In the genomic region with DNA sequence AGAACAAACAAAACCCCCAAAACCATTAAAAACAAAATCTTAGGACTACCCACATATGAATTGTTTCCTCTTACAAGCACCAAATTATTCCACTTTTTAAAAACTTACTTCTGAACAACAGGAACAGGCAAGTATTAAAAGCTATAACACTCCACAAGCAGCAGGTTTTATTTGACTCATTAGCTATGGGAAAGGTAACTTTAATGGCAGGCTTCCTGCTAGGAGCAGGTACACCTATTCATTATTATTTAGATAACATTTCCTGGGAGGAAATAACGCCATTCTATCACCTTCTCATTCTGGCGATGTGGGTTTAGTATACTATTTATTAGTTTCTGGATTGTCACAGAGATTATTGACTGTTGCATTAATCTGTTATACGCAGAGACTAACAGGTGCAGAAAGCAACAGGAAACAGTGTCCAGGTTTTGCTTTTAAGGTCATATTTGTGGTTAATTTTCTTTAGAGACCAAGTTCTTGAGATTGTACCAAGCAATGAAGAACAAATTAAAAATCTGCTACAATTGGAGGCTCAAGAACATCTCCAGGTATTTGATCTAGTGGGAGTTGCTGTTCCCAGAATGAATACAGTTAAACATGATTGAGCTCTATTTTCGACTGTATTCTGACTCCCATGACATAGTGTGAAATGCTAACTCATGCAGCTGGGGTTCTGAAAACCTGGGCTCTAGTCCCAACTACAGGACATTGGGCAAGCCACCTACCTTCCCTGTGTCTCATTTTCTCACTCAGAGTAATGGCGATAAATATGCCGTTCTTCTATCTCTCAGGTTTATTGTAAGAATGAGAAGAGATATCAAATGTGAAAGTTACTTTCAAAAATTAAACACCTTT, we compare ENCODE assay signal across 1 cellular context.
TF ChIP-seq lines count a peak whose summit lies in the region.

No MANE protein-coding gene starts in this region.

TF ChIP-seq in K562, 482 proteins besides CTCF, POLR2A, EP300 and RAD21:
- TF ChIP-seq NFE2 (IDR thresholded peaks at IDR 0.05; ENCODE audit: low read depth) (peak; percentile 71), ZNF551 (CRISPR knock-in tag; IDR thresholded peaks at IDR 0.05) (no peak)
- TF ChIP-seq, protein P1, sequence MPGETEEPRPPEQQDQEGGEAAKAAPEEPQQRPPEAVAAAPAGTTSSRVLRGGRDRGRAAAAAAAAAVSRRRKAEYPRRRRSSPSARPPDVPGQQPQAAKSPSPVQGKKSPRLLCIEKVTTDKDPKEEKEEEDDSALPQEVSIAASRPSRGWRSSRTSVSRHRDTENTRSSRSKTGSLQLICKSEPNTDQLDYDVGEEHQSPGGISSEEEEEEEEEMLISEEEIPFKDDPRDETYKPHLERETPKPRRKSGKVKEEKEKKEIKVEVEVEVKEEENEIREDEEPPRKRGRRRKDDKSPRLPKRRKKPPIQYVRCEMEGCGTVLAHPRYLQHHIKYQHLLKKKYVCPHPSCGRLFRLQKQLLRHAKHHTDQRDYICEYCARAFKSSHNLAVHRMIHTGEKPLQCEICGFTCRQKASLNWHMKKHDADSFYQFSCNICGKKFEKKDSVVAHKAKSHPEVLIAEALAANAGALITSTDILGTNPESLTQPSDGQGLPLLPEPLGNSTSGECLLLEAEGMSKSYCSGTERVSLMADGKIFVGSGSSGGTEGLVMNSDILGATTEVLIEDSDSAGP (CRISPR knock-in tag; IDR thresholded peaks at IDR 0.05), result no peak
- TF ChIP-seq, protein P2, sequence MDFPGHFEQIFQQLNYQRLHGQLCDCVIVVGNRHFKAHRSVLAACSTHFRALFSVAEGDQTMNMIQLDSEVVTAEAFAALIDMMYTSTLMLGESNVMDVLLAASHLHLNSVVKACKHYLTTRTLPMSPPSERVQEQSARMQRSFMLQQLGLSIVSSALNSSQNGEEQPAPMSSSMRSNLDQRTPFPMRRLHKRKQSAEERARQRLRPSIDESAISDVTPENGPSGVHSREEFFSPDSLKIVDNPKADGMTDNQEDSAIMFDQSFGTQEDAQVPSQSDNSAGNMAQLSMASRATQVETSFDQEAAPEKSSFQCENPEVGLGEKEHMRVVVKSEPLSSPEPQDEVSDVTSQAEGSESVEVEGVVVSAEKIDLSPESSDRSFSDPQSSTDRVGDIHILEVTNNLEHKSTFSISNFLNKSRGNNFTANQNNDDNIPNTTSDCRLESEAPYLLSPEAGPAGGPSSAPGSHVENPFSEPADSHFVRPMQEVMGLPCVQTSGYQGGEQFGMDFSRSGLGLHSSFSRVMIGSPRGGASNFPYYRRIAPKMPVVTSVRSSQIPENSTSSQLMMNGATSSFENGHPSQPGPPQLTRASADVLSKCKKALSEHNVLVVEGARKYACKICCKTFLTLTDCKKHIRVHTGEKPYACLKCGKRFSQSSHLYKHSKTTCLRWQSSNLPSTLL (IDR thresholded peaks at IDR 0.05), result no peak
